Comparison of ENCODE assay signal across 15 cellular contexts in the genomic region with DNA sequence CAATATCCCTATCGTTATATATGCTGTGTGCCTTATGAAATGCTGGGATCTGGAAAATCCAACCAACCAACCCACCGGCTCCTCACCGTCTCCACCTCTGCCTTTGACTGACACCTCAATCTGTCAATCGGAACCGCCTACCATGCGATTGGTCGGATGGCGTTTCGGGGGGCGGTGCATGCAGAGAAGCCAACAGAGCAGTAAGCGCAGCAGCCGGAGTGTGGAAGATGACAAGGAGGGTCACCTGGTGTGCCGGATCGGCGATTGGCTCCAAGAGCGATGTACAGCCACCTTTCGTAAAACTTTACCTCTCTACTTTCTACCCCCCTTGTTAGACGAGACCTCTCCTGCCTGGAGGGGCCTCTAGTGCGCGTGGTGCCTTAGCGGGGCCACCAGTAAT. TPM values are rescaled to one million over a fixed set of nuclear protein-coding genes. Genes with fewer than 3 reads are reported as not detected.
DNase-seq lines count a peak whose midpoint lies in the region; ATAC-seq and TF ChIP-seq lines count a peak whose summit lies in the region.
"Had no signal": no experiment of that assay in that cellular context is flagged by ENCODE, and none has a peak within 500 bp of the region (broad histone marks: within the 10 kb centered on the region; RNA-seq: fewer than 3 reads in every experiment).

No MANE protein-coding gene starts in this region.

- no peak overlapping the region for H2BK15ac ChIP-seq in H9 (ENCODE audit: low read depth, low read length)

- H3K4me2 ChIP-seq in H9 (ENCODE audit: insufficient read depth, insufficient read length, low read length) = no peak overlapping the region
- H3K4me2 ChIP-seq: PC-9 had no signal

- H3K14ac ChIP-seq in H9 (ENCODE audit: insufficient read depth, low read length) = no peak overlapping the region; the same call in 1 of the 2 replicates

- no peak overlapping the region for H3K4me3 Mint-ChIP-seq in H9
- H3K4me3 Mint-ChIP-seq in central memory CD8-positive, alpha-beta T cell = no peak overlapping the region
- no peak overlapping the region for H3K4me3 Mint-ChIP-seq in naive thymus-derived CD4-positive, alpha-beta T cell

- no peak overlapping the region for H2BK5ac ChIP-seq in H9 (ENCODE audit: insufficient read length, low read length)

- H3T11ph ChIP-seq in H9 (ENCODE audit: low read length) = no peak overlapping the region

- no peaks in the 10 kb centered on the region for H3K9me3 ChIP-seq in H9 (ENCODE audit: control insufficient read depth, low read depth, low read length)
- H3K9me3 ChIP-seq in naive thymus-derived CD4-positive, alpha-beta T cell (ENCODE audit: control insufficient read depth in 2 of 3, low read length in 3 of 3) = no peaks in the 10 kb centered on the region
- H3K9me3 ChIP-seq: left ventricle myocardium inferior, ovary had no signal

- no peaks in the 10 kb centered on the region for H3K4me1 ChIP-seq in H9 (ENCODE audit: insufficient read depth, low read length)
- peaks cover 15 to 23% of the 10 kb centered on the region in 2 donors for H3K4me1 ChIP-seq in naive thymus-derived CD4-positive, alpha-beta T cell (ENCODE audit: control insufficient read depth in 2 of 2, insufficient read depth in 2 of 2, low read length in 2 of 2)

- peaks cover 14% of the 10 kb centered on the region; the same call in 1 of the 2 replicates for H3K79me2 ChIP-seq in H9 (ENCODE audit: insufficient read depth, low read length)

- no peaks in the 10 kb centered on the region for H3K23me2 ChIP-seq in H9 (ENCODE audit: insufficient read length, low read depth, low read length, poor library complexity, severe bottlenecking)

- H2BK20ac ChIP-seq in H9 (ENCODE audit: low read depth, low read length, poor library complexity, severe bottlenecking) = no peak overlapping the region

- H3K9ac ChIP-seq in H9 (ENCODE audit: extremely low read depth, insufficient read length, low read length) = no peak overlapping the region

- H2BK120ac ChIP-seq in H9 (ENCODE audit: low read depth, low read length, poor library complexity, severe bottlenecking) = no peak overlapping the region

- peak overlapping the region in 1 of 3 experiments; percentile 58; a peak in 1 of 7 replicates for H3K27ac Mint-ChIP-seq in H9
- H3K27ac Mint-ChIP-seq in central memory CD8-positive, alpha-beta T cell (ENCODE audit: low read depth) = peak overlapping the region; percentile 51
- peak overlapping the region in 7 of 9 donors; percentile 13 to 80 (median 55) for H3K27ac Mint-ChIP-seq in naive thymus-derived CD4-positive, alpha-beta T cell

- no peak overlapping the region for H3K18ac ChIP-seq in H9 (ENCODE audit: insufficient read length, low read depth, low read length)

- H4K91ac ChIP-seq in H9 (ENCODE audit: insufficient read length, low read depth, low read length) = no peak overlapping the region

- H3K23ac ChIP-seq in H9 (ENCODE audit: insufficient read length, low read depth, low read length) = no peak overlapping the region

- no peak for TF ChIP-seq CTCF in H9 (conservative IDR thresholded peaks at IDR 0.05)

- H3K36me3 ChIP-seq in naive thymus-derived CD4-positive, alpha-beta T cell (ENCODE audit: control insufficient read depth in 2 of 3, insufficient read depth in 3 of 3, low read length in 3 of 3) = peaks cover 42 to 86% (median 46%) of the 10 kb centered on the region in 3 experiments
- H3K36me3 ChIP-seq: ovary had no signal

- no peak overlapping the region for H4K5ac ChIP-seq in H9 (ENCODE audit: insufficient read length, low read depth, low read length)

- no peak overlapping the region for H2AK5ac ChIP-seq in H9 (ENCODE audit: insufficient read length, low read length)

- H3K56ac ChIP-seq in H9 (ENCODE audit: insufficient read length, low read depth, low read length) = no peak overlapping the region

- intact Hi-C loops in naive thymus-derived CD4-positive, alpha-beta T cell (cut with micrococcal nuclease) = loop anchor here in 1 of 2 donors (1.0 kb wide), 1 partner anchor 10 kb away; no protein-coding TSS in a partner anchor

- no peak overlapping the region for H2BK12ac ChIP-seq in H9 (ENCODE audit: insufficient read length, low read depth, low read length)

- no peak overlapping the region for H4K8ac ChIP-seq in H9 (replicated peaks; ENCODE audit: insufficient read length, low read depth, low read length)

- no peak overlapping the region for H3K27ac ChIP-seq in H9 (ENCODE audit: insufficient read length, low read depth, low read length)
- H3K27ac ChIP-seq in naive thymus-derived CD4-positive, alpha-beta T cell (ENCODE audit: low read depth, low read length) = no peak overlapping the region
- H3K27ac ChIP-seq: left ventricle myocardium inferior, ovary, PC-9 had no signal

- CTCF ChIA-PET in naive thymus-derived CD4-positive, alpha-beta T cell (lab: Charles Lee) = interaction anchor here (1.1 to 7.6 kb wide), 3 partner anchors 11 to 148 kb away, joined by 3 to 71 read pairs (median 16); no protein-coding TSS in a partner anchor

- POLR2A ChIA-PET in naive thymus-derived CD4-positive, alpha-beta T cell (lab: Charles Lee) = interaction anchor here (0.8 kb wide), 1 partner anchor 319 kb away, joined by 3 read pairs; no protein-coding TSS in a partner anchor

- H2AFZ ChIP-seq in H9 (ENCODE audit: low read length) = no peak overlapping the region
- H2AFZ ChIP-seq: PC-9 had no signal

- H3K27me3 Mint-ChIP-seq in H9 (ENCODE audit: low read depth) = no peaks in the 10 kb centered on the region; the same call in 1 of the 2 replicates
- H3K27me3 Mint-ChIP-seq in central memory CD8-positive, alpha-beta T cell = no peaks in the 10 kb centered on the region
- H3K27me3 Mint-ChIP-seq in naive thymus-derived CD4-positive, alpha-beta T cell = no peaks in the 10 kb centered on the region

- H4K20me1 ChIP-seq in H9 (ENCODE audit: control insufficient read depth, insufficient read depth, insufficient read length) = no peaks in the 10 kb centered on the region

- H3K27me3 ChIP-seq in H9 (ENCODE audit: insufficient read depth, low read length) = no peaks in the 10 kb centered on the region
- H3K27me3 ChIP-seq in naive thymus-derived CD4-positive, alpha-beta T cell (ENCODE audit: control insufficient read depth in 2 of 2, insufficient read depth in 2 of 2, low read length in 2 of 2) = no peaks in the 10 kb centered on the region
- H3K27me3 ChIP-seq: ovary had no signal

- no CpG with 5 or more reads among the region's 21 CpGs for WGBS in H9 (ENCODE audit: extremely low coverage, insufficient read length, low lambda C conversion rate)

- H3K4ac ChIP-seq in H9 (ENCODE audit: low read depth, low read length) = no peak overlapping the region

- H3K9me3 Mint-ChIP-seq in H9 = no peaks in the 10 kb centered on the region
- no peaks in the 10 kb centered on the region for H3K9me3 Mint-ChIP-seq in central memory CD8-positive, alpha-beta T cell
- peaks cover 0 to 3% (median 0%) of the 10 kb centered on the region in 11 donors for H3K9me3 Mint-ChIP-seq in naive thymus-derived CD4-positive, alpha-beta T cell

- H3K4me3 ChIP-seq in naive thymus-derived CD4-positive, alpha-beta T cell (ENCODE audit: low read length) = no peak overlapping the region
- H3K4me3 ChIP-seq: left ventricle myocardium inferior, ovary, PC-9 had no signal

- H3K4me1 Mint-ChIP-seq in H9 = peaks cover 17 to 21% of the 10 kb centered on the region in 2 experiments
- H3K4me1 Mint-ChIP-seq in central memory CD8-positive, alpha-beta T cell = peaks cover 47% of the 10 kb centered on the region
- peaks cover 39 to 66% (median 51%) of the 10 kb centered on the region in 7 donors for H3K4me1 Mint-ChIP-seq in naive thymus-derived CD4-positive, alpha-beta T cell

- H3K36me3 Mint-ChIP-seq in H9 (ENCODE audit: insufficient read depth in 1 of 3, low read depth in 3 of 3) = peaks cover 53 to 77% (median 75%) of the 10 kb centered on the region in 3 experiments; a peak in 6 of 7 replicates
- peaks cover 44% of the 10 kb centered on the region for H3K36me3 Mint-ChIP-seq in central memory CD8-positive, alpha-beta T cell (ENCODE audit: insufficient read depth)
- peaks cover 6 to 49% (median 17%) of the 10 kb centered on the region in 5 donors for H3K36me3 Mint-ChIP-seq in naive thymus-derived CD4-positive, alpha-beta T cell

- DNase-seq in Ammon's horn (ENCODE audit: low spot score) (peak; percentile 75), H9 (peak; percentile 84), SW 1271 (lab: John Stamatoyannopoulos, UW) (no peak), SIG-M5 (lab: John Stamatoyannopoulos, UW) (no peak)
- no peak for DNase-seq in central memory CD8-positive, alpha-beta T cell (ENCODE audit: low spot score in 2 of 2)
- no peak for DNase-seq in naive thymus-derived CD4-positive, alpha-beta T cell
- DNase-seq: left ventricle myocardium inferior; NCI-H2107; NCI-H748 treated with DMSO at 0.1 percent for 48 hours; stimulated activated CD4-positive, alpha-beta T cell treated with anti-CD3 and anti-CD28 coated beads, Interleukin-4, amount 100 ng/mL, for 4 hours; stimulated activated CD8-positive, alpha-beta memory T cell treated with anti-CD3 and anti-CD28 coated beads, Interleukin-4, amount 100 ng/mL, for 48 hours had no signal

- peaks cover 6% of the 10 kb centered on the region for H3K79me1 ChIP-seq in H9 (ENCODE audit: insufficient read depth, low read depth, low read length, poor library complexity, severe bottlenecking)

- no peak for ATAC-seq in central memory CD8-positive, alpha-beta T cell (replicated peaks; ENCODE audit: extremely low read depth, poor library complexity, severe bottlenecking)
- no peak for ATAC-seq in naive thymus-derived CD4-positive, alpha-beta T cell
- ATAC-seq in HG02840 (IDR thresholded peaks at IDR 0.05; ENCODE audit: low FRiP score, unreplicated experiment) = no peak
- ATAC-seq in GM18870 (IDR thresholded peaks at IDR 0.05; ENCODE audit: unreplicated experiment) = no peak

RNA-seq across cellular contexts. Expression of gene CLK3, which starts 6.3 kb away (rescaled TPM):
- 40.8 and 41.0 TPM in 2 replicates for total RNA-seq in H9 (2021)
- total RNA-seq in naive thymus-derived CD4-positive, alpha-beta T cell = 100 to 1,000 TPM; 131 to 273 (median 177) TPM
- 100 to 1,000 TPM in 1 of 2 donors, 10 to 100 TPM in 1; 57.8 to 104 TPM for polyA plus RNA-seq in naive thymus-derived CD4-positive, alpha-beta T cell

Comparison
In these comparisons a context has a peak if more than half of its experiments do, and no peak if none do; other contexts are left out.
1. DNase-seq: peak in Ammon's horn (single experiment) and H9 (single experiment); none in central memory CD8-positive, alpha-beta T cell (0 of 2), naive thymus-derived CD4-positive, alpha-beta T cell (0 of 9), SW 1271 (0 of 2) and SIG-M5 (single experiment).